ENCODE assay signal across 1 cellular context in genomic region chr12:8081921-8082577, GRCh38.
TF ChIP-seq lines count a peak whose summit lies in the region.

NECAP1 (plus strand) TSS chr12:8082274; CDS start chr12:8082289, 15 bp downstream.

TF ChIP-seq in A549, 52 proteins besides CTCF, POLR2A, EP300 and RAD21 (continued from another document):
- TF ChIP-seq MAFK (IDR thresholded peaks at IDR 0.05; ENCODE audit: partially characterized antibody) (peak; percentile 51), NFE2L2 (conservative IDR thresholded peaks at IDR 0.05; ENCODE audit: low read length) (no peak), ZFP36 (IDR thresholded peaks at IDR 0.05; ENCODE audit: borderline replicate concordance, partially characterized antibody) (no peak), HOXB5 (CRISPR knock-in tag; IDR thresholded peaks at IDR 0.05) (no peak)
- TF ChIP-seq, protein P1, sequence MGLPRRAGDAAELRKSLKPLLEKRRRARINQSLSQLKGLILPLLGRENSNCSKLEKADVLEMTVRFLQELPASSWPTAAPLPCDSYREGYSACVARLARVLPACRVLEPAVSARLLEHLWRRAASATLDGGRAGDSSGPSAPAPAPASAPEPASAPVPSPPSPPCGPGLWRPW (IDR thresholded peaks at IDR 0.05), result no peak
